Comparison of ENCODE assay signal across 20 cellular contexts in genomic region chr21:41673071-41673470, GRCh38.
"Had no signal": no experiment of that assay in that cellular context is flagged by ENCODE, and none has a peak within 500 bp of the region (broad histone marks: within the 10 kb centered on the region; RNA-seq: fewer than 3 reads in every experiment).

No MANE protein-coding gene starts in this region.

- H3K27me3 ChIP-seq: sigmoid colon, uterus had no signal

- H3K27ac Mint-ChIP-seq: dendritic cell treated with granulocyte-macrophage colony-stimulating factor and Interleukin-4, amounts not matched to agents 40 ng/mL and 50 ng/mL, for 4 days; immature natural killer cell; memory B cell; naive B cell; nephron; type B pancreatic cell had no signal

- H3K36me3 ChIP-seq: esophagus squamous epithelium, gastroesophageal sphincter, left lung, lower lobe of right lung, sigmoid colon, uterus had no signal

- H3K9me3 ChIP-seq: esophagus squamous epithelium, gastroesophageal sphincter, left lung, lower lobe of right lung, sigmoid colon, uterus had no signal

- ATAC-seq: gastroesophageal sphincter, left lung, lower lobe of right lung had no signal

- H3K27ac ChIP-seq: esophagus squamous epithelium, gastroesophageal sphincter, left lung, lower lobe of right lung, sigmoid colon, skin epidermis, uterus had no signal

- H3K4me3 ChIP-seq: esophagus squamous epithelium, gastroesophageal sphincter, left lung, lower lobe of right lung, sigmoid colon, skin epidermis, uterus had no signal

- H3K4me3 Mint-ChIP-seq: dendritic cell treated with granulocyte-macrophage colony-stimulating factor and Interleukin-4, amounts not matched to agents 40 ng/mL and 50 ng/mL, for 4 days; memory B cell; naive B cell; nephron; type B pancreatic cell had no signal

- H3K4me1 Mint-ChIP-seq: memory B cell, naive B cell, nephron had no signal

- FAIRE-seq: colon had no signal

- H3K4me1 ChIP-seq: gastroesophageal sphincter, left lung, sigmoid colon, uterus had no signal

- H3K36me3 Mint-ChIP-seq: immature natural killer cell, memory B cell, naive B cell, type B pancreatic cell had no signal

- DNase-seq: esophagus squamous epithelium; foreskin fibroblast; glutamatergic neuron; immature natural killer cell; left lung; lower lobe of right lung; midbrain; naive B cell; sigmoid colon; stimulated activated CD4-positive, alpha-beta T cell treated with anti-CD3 and anti-CD28 coated beads, Interleukin-12 subunit alpha, Interleukin-12 subunit beta, amount 100 ng/mL, for 4 hours; stimulated activated CD4-positive, alpha-beta T cell treated with anti-CD3 and anti-CD28 coated beads, Interleukin-2, amount 100 ng/mL, for 48 hours; stimulated activated naive CD4-positive, alpha-beta T cell treated with Interleukin-2 at 50 U/mL for 16 hours; uterus had no signal
